10 cellular contexts compared by ENCODE assay signal in the genomic region with DNA sequence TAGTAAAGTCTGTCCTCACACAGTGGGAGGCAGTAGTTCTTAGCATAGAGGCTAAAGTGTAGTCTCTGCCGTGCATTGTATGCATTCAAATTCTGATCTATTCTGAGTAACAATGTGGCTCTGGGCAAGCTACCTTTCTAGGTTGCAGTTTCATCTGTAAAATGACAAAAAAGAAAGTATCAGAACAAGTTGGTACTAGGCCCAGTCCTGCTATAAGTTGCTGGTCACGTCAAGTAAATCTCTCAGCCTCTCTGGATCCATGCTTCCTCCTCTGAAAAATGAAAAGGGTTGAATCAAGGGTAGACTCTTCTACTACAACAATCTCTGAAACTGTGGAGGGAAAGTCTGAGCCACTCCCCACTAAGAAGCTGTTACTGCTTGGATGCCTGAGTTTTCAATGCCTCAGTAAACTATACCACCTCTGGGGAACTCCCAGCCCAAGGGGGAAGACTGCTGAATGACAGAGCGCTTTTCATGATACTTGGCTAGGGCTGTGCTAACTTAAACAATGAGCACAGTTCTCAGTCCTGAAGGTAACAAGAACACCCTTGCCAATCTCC. TPM values are rescaled to one million over a fixed set of nuclear protein-coding genes. Genes with fewer than 3 reads are reported as not detected.
DNase-seq lines count a peak whose midpoint lies in the region; ATAC-seq, FAIRE-seq and TF ChIP-seq lines count a peak whose summit lies in the region.
"Had no signal": no experiment of that assay in that cellular context is flagged by ENCODE, and none has a peak within 500 bp of the region (broad histone marks: within the 10 kb centered on the region; RNA-seq: fewer than 3 reads in every experiment).

No MANE protein-coding gene starts in this region.

- no peaks in the 10 kb centered on the region for H3K36me3 Mint-ChIP-seq in T-helper 2 cell treated with Interferon-gamma antibody and Interleukin-4, amounts not matched to agents 5 μg/mL and 100 μg/mL, for 36 hours (ENCODE audit: low read depth)
- no peaks in the 10 kb centered on the region for H3K36me3 Mint-ChIP-seq in nephron progenitor cell (ENCODE audit: low read depth)

- no peak overlapping the region for H3K4ac ChIP-seq in trophoblast cell (ENCODE audit: low read depth, low read length)

- H3K27me3 Mint-ChIP-seq in T-helper 2 cell treated with Interferon-gamma antibody and Interleukin-4, amounts not matched to agents 5 μg/mL and 100 μg/mL, for 36 hours (ENCODE audit: low read depth), result no peaks in the 10 kb centered on the region
- H3K27me3 Mint-ChIP-seq in nephron progenitor cell (ENCODE audit: low read depth, poor library complexity), result peaks cover 4% of the 10 kb centered on the region

- no peaks in the 10 kb centered on the region for H3K4me1 Mint-ChIP-seq in T-helper 2 cell treated with Interferon-gamma antibody and Interleukin-4, amounts not matched to agents 5 μg/mL and 100 μg/mL, for 36 hours (ENCODE audit: low read depth)
- H3K4me1 Mint-ChIP-seq in nephron progenitor cell, result peaks cover 27% of the 10 kb centered on the region

- no peak overlapping the region for H2BK120ac ChIP-seq in trophoblast cell (ENCODE audit: insufficient read depth, low read length, poor library complexity)

- H3K9ac ChIP-seq in trophoblast cell (ENCODE audit: low read length), result no peak overlapping the region

- no peaks in the 10 kb centered on the region for H3K9me3 Mint-ChIP-seq in T-helper 2 cell treated with Interferon-gamma antibody and Interleukin-4, amounts not matched to agents 5 μg/mL and 100 μg/mL, for 36 hours
- peaks cover 8% of the 10 kb centered on the region for H3K9me3 Mint-ChIP-seq in nephron progenitor cell

- H3K14ac ChIP-seq in trophoblast cell (ENCODE audit: low read length), result no peak overlapping the region

- no peaks in the 10 kb centered on the region for H3K9me3 ChIP-seq in trophoblast cell (ENCODE audit: insufficient read depth, low read depth, low read length)

- peaks cover 6 to 16% of the 10 kb centered on the region in 2 experiments for H3K4me1 ChIP-seq in trophoblast cell (ENCODE audit: control insufficient read depth in 1 of 2, insufficient read depth in 2 of 2, low read length in 2 of 2)

- no peak overlapping the region for H2AFZ ChIP-seq in trophoblast cell (ENCODE audit: insufficient read depth, low read length, poor library complexity)

- no peak overlapping the region for H2AK5ac ChIP-seq in trophoblast cell (ENCODE audit: low read length)

- no peak for TF ChIP-seq CTCF in nephron progenitor cell (IDR thresholded peaks at IDR 0.05)

- no peak overlapping the region for H3K27ac Mint-ChIP-seq in T-helper 2 cell treated with Interferon-gamma antibody and Interleukin-4, amounts not matched to agents 5 μg/mL and 100 μg/mL, for 36 hours
- H3K27ac Mint-ChIP-seq in nephron progenitor cell, result no peak overlapping the region

- no peak overlapping the region for H3K4me2 ChIP-seq in trophoblast cell (ENCODE audit: low read length)

- no peak overlapping the region for H4K12ac ChIP-seq in trophoblast cell (ENCODE audit: low read depth, low read length)

- H2BK5ac ChIP-seq in trophoblast cell (ENCODE audit: low read depth, low read length, poor library complexity), result no peak overlapping the region

- peak; percentile 77 for ATAC-seq in HG02943 (IDR thresholded peaks at IDR 0.05; ENCODE audit: low read depth, unreplicated experiment)

- no peaks in the 10 kb centered on the region for H3K27me3 ChIP-seq in trophoblast cell (ENCODE audit: insufficient read depth, low read length)

- no peak overlapping the region for H3K27ac ChIP-seq in trophoblast cell (ENCODE audit: low read depth, low read length)
- H3K27ac ChIP-seq: C4-2B had no signal

- H3K36me3 ChIP-seq in trophoblast cell (ENCODE audit: control insufficient read depth in 1 of 2, insufficient read depth in 2 of 2, low read length in 2 of 2), result no peaks in the 10 kb centered on the region

- no peak overlapping the region for H3K4me3 Mint-ChIP-seq in T-helper 2 cell treated with Interferon-gamma antibody and Interleukin-4, amounts not matched to agents 5 μg/mL and 100 μg/mL, for 36 hours
- no peak overlapping the region for H3K4me3 Mint-ChIP-seq in nephron progenitor cell

- H2BK12ac ChIP-seq in trophoblast cell (ENCODE audit: low read length), result no peak overlapping the region

- no peak overlapping the region for H4K91ac ChIP-seq in trophoblast cell (ENCODE audit: low read depth, low read length)

- H4K8ac ChIP-seq in trophoblast cell (ENCODE audit: low read depth, low read length), result no peak overlapping the region

- H3K23ac ChIP-seq in trophoblast cell (ENCODE audit: low read length), result no peak overlapping the region

- H3K18ac ChIP-seq in trophoblast cell (ENCODE audit: low read length), result no peak overlapping the region

- no CpG with 5 or more reads among the region's 3 CpGs for WGBS in trophoblast cell (ENCODE audit: extremely low coverage, insufficient coverage, insufficient read length)

- peak; percentile 9 for DNase-seq in stimulated activated CD4-positive, alpha-beta T cell treated with anti-CD3 and anti-CD28 coated beads, Interleukin-15, amount 100 ng/mL, for 24 hours
- DNase-seq in stimulated activated CD4-positive, alpha-beta T cell treated with anti-CD3 and anti-CD28 coated beads, Interleukin-4, amount 100 ng/mL, for 4 hours, result no peak
- DNase-seq in T-helper 2 cell treated with Interferon-gamma antibody and Interleukin-4, amounts not matched to agents 5 μg/mL and 100 μg/mL, for 36 hours (ENCODE audit: low spot score), result peak; percentile 11
- DNase-seq in urothelium cell line (ENCODE audit: low spot score) (no peak), trophoblast cell (no peak), nephron progenitor cell (no peak), NCI-H1105 treated with DMSO at 0.1 percent for 48 hours (lab: John Stamatoyannopoulos, UW) (no peak)
- DNase-seq: NCI-H1436 had no signal

- H3K4me3 ChIP-seq in trophoblast cell (ENCODE audit: low read depth, low read length), result no peak overlapping the region

- no peaks in the 10 kb centered on the region for H3K79me2 ChIP-seq in trophoblast cell (ENCODE audit: control insufficient read depth, insufficient read depth, low read length, poor library complexity)

- H3K79me1 ChIP-seq in trophoblast cell (ENCODE audit: low read length), result peaks cover 7% of the 10 kb centered on the region

- FAIRE-seq in urothelium cell line (lab: Jason Lieb, UNC), result peak; percentile 35

RNA-seq across cellular contexts. Expression of gene SPARC, which starts 34.5 kb away (rescaled TPM):
- 1,673 and 1,689 TPM in 2 replicates for polyA plus RNA-seq in trophoblast cell (2013)

RNA-seq across cellular contexts. Expression of gene ATOX1, which starts 37.3 kb away (rescaled TPM):
- polyA plus RNA-seq in trophoblast cell (2013), result 225 and 237 TPM in 2 replicates

RNA-seq across cellular contexts. Expression of gene G3BP1, which starts 50.6 kb away (rescaled TPM):
- 86.3 and 87.7 TPM in 2 replicates for polyA plus RNA-seq in trophoblast cell (2013)

Comparison
In these comparisons a context has a peak if more than half of its experiments do, and no peak if none do; other contexts are left out.
1. DNase-seq: peak in stimulated activated CD4-positive, alpha-beta T cell treated with anti-CD3 and anti-CD28 coated beads, Interleukin-15, amount 100 ng/mL, for 24 hours (single experiment) and T-helper 2 cell treated with Interferon-gamma antibody and Interleukin-4, amounts not matched to agents 5 μg/mL and 100 μg/mL, for 36 hours (single experiment); none in stimulated activated CD4-positive, alpha-beta T cell treated with anti-CD3 and anti-CD28 coated beads, Interleukin-4, amount 100 ng/mL, for 4 hours (0 of 2), urothelium cell line (single experiment), trophoblast cell (0 of 2), nephron progenitor cell (single experiment) and NCI-H1105 treated with DMSO at 0.1 percent for 48 hours (single experiment).